Comparison of ENCODE assay signal across 1 cellular context in the genomic region with DNA sequence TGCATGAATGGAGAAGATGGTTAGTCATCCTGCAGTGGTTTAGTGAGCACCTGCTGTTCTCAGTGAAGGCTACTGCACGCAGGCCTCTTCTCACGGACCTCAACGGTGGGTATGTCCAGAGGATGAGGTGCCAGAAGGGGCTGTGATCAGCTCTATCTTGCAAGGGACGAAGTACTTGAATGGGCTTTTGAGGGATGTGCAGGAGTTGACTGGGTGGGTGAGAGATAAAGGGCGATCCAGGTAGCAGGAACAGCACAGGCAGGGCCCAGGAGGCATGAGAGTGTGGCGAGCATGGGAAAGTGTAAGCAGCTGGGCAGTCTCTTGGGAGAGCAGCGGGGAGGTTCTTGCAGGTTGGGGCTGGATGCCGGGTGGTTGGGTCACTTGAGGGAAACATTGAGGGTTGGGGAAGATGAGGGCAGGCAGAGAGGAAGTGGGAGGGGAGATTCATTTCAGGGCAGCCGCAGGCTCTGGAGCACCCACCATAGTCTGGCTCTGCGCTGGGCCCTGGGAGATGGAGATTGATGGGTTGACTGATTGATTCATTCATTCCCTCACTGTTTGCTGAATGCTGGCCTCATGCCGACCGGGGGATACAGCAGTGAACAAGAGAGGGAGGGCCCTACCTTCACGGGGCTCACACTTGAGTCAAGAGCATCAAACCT.
TF ChIP-seq lines count a peak whose summit lies in the region.

No MANE protein-coding gene starts in this region.

TF ChIP-seq in GM12878, 131 proteins besides CTCF, POLR2A, EP300 and RAD21 (continued from another document):
- TF ChIP-seq, protein P1, sequence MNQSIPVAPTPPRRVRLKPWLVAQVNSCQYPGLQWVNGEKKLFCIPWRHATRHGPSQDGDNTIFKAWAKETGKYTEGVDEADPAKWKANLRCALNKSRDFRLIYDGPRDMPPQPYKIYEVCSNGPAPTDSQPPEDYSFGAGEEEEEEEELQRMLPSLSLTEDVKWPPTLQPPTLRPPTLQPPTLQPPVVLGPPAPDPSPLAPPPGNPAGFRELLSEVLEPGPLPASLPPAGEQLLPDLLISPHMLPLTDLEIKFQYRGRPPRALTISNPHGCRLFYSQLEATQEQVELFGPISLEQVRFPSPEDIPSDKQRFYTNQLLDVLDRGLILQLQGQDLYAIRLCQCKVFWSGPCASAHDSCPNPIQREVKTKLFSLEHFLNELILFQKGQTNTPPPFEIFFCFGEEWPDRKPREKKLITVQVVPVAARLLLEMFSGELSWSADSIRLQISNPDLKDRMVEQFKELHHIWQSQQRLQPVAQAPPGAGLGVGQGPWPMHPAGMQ (IDR thresholded peaks at IDR 0.05; ENCODE audit: borderline replicate concordance) = peak; percentile 27; the same call in 1 of the 2 replicates
- TF ChIP-seq, protein P2, sequence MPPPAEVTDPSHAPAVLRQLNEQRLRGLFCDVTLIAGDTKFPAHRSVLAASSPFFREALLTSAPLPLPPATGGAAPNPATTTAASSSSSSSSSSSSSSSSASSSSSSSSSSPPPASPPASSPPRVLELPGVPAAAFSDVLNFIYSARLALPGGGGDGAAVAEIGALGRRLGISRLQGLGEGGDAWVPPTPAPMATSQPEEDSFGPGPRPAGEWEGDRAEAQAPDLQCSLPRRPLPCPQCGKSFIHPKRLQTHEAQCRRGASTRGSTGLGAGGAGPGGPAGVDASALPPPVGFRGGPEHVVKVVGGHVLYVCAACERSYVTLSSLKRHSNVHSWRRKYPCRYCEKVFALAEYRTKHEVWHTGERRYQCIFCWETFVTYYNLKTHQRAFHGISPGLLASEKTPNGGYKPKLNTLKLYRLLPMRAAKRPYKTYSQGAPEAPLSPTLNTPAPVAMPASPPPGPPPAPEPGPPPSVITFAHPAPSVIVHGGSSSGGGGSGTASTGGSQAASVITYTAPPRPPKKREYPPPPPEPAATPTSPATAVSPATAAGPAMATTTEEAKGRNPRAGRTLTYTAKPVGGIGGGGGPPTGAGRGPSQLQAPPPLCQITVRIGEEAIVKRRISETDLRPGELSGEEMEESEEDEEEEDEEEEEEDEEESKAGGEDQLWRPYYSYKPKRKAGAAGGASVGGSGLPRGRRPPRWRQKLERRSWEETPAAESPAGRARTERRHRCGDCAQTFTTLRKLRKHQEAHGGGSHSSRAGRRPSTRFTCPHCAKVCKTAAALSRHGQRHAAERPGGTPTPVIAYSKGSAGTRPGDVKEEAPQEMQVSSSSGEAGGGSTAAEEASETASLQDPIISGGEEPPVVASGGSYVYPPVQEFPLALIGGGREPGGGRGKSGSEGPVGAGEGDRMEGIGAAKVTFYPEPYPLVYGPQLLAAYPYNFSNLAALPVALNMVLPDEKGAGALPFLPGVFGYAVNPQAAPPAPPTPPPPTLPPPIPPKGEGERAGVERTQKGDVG (CRISPR knock-in tag; IDR thresholded peaks at IDR 0.05) = no peak
- TF ChIP-seq, protein P3, sequence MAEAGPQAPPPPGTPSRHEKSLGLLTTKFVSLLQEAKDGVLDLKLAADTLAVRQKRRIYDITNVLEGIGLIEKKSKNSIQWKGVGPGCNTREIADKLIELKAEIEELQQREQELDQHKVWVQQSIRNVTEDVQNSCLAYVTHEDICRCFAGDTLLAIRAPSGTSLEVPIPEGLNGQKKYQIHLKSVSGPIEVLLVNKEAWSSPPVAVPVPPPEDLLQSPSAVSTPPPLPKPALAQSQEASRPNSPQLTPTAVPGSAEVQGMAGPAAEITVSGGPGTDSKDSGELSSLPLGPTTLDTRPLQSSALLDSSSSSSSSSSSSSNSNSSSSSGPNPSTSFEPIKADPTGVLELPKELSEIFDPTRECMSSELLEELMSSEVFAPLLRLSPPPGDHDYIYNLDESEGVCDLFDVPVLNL (IDR thresholded peaks at IDR 0.05; ENCODE audit: low read depth, low read length) = no peak
- TF ChIP-seq YBX1 (IDR thresholded peaks at IDR 0.05) (peak; percentile 98), NFXL1 (IDR thresholded peaks at IDR 0.05; ENCODE audit: borderline replicate concordance) (no peak), CBX5 (IDR thresholded peaks at IDR 0.05; ENCODE audit: low read depth) (peak; percentile 94), STAT1 (conservative IDR thresholded peaks at IDR 0.05) (0 out of 2 replicates have a peak, but pooled peaks have one; percentile 67)
